20 cellular contexts compared by ENCODE assay signal in the genomic region with DNA sequence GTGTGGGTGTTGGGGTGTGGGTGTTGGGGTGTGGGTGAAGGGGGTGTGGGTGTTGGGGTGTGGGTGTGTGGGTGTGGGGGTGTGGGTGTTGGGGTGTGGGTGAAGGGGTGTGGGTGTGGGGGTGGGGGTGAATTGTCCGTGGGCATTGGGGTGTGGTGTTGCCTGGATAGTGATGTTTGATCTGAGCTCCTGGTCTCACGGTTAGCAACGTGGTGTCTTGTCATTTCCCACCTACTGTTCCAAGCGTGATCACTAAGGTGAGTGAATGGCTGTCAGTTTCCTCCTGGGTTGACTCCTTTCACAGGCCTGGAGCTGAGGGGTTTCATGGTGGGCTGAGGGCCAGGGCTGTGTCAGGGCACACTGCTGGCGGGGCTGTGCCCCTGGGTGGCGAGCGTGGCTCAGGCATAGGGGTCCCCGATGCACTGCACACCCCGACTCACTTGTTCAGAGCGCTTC. TPM values are rescaled to one million over a fixed set of nuclear protein-coding genes. Genes with fewer than 3 reads are reported as not detected.
DNase-seq lines count a peak whose midpoint lies in the region; ATAC-seq, FAIRE-seq and TF ChIP-seq lines count a peak whose summit lies in the region.
"Had no signal": no experiment of that assay in that cellular context is flagged by ENCODE, and none has a peak within 500 bp of the region (broad histone marks: within the 10 kb centered on the region; RNA-seq: fewer than 3 reads in every experiment).

No MANE protein-coding gene starts in this region.

- no peak overlapping the region for H3K27ac ChIP-seq in HEK293 (ENCODE audit: extremely low read depth, low read depth, low read length)
- H3K27ac ChIP-seq in pancreas, result no peak overlapping the region
- H3K27ac ChIP-seq in A673 (ENCODE audit: low read depth, low read length, poor library complexity, severe bottlenecking), result no peak overlapping the region

- DNase-seq in activated CD4-positive, alpha-beta T cell treated with anti-CD3 and anti-CD28 coated beads for 36 hours, result no peak
- DNase-seq in activated CD4-positive, alpha-beta T cell treated with anti-CD3 and anti-CD28 coated beads, Interleukin-2, amount 10 ng/mL, durations not matched to agents 7 days and 5 days, result no peak
- DNase-seq in central memory CD8-positive, alpha-beta T cell (ENCODE audit: low spot score in 2 of 2), result no peak
- DNase-seq in pancreas (peak; percentile 6 to 42 (median 26)), T-helper 2 cell (no peak), AG08395 (ENCODE audit: low spot score) (no peak), A673 (ENCODE audit: low spot score) (no peak)
- DNase-seq: activated CD4-positive, alpha-beta T cell treated with anti-CD3 and anti-CD28 coated beads, Interleukin-2, amount 50 U/mL, for 1 hour; activated effector memory CD4-positive, alpha-beta T cell treated with Interleukin-2 at 50 U/mL for 16 hours; cerebellar nuclear complex; NCI-H1417; NCI-H2171; NCI-H748 treated with DMSO at 0.1 percent for 48 hours had no signal

- CTCF ChIA-PET in activated CD4-positive, alpha-beta T cell treated with anti-CD3 and anti-CD28 coated beads for 36 hours (lab: Charles Lee), result no interaction called here
- CTCF ChIA-PET in activated CD4-positive, alpha-beta T cell treated with anti-CD3 and anti-CD28 coated beads, Interleukin-2, amount 10 ng/mL, durations not matched to agents 7 days and 5 days (lab: Charles Lee), result interaction anchor here (0.5 kb wide), 1 partner anchor 1987 kb away, joined by 3 read pairs; no protein-coding TSS in a partner anchor
- CTCF ChIA-PET in HEK293 (lab: Yijun Ruan, JAX), result no interaction called here
- CTCF ChIA-PET in A673 (lab: Charles Lee), result no interaction called here

- TF ChIP-seq CTCF in HEK293 (tag by site-specific recombination; IDR thresholded peaks at IDR 0.05) (no peak), pancreas (IDR thresholded peaks at IDR 0.05) (no peak), A673 (conservative IDR thresholded peaks at IDR 0.05; ENCODE audit: low read depth, low read length) (no peak)

- no peak overlapping the region for H3K4me3 ChIP-seq in HEK293 (ENCODE audit: low read depth, low read length)
- no peak overlapping the region for H3K4me3 ChIP-seq in pancreas
- no peak overlapping the region for H3K4me3 ChIP-seq in A673 (ENCODE audit: low read depth, low read length, poor library complexity, severe bottlenecking)
- H3K4me3 ChIP-seq: prostate gland, tibial artery had no signal

- no peaks in the 10 kb centered on the region for H3K27me3 Mint-ChIP-seq in activated CD4-positive, alpha-beta T cell treated with anti-CD3 and anti-CD28 coated beads for 36 hours
- H3K27me3 Mint-ChIP-seq in activated CD4-positive, alpha-beta T cell treated with anti-CD3 and anti-CD28 coated beads, Interleukin-2, amount 10 ng/mL, durations not matched to agents 7 days and 5 days, result peaks cover under 1% of the 10 kb centered on the region
- H3K27me3 Mint-ChIP-seq in central memory CD8-positive, alpha-beta T cell, result no peaks in the 10 kb centered on the region
- H3K27me3 Mint-ChIP-seq: naive thymus-derived CD4-positive, alpha-beta T cell had no signal

- intact Hi-C loops in activated CD4-positive, alpha-beta T cell treated with anti-CD3 and anti-CD28 coated beads for 36 hours (cut with DNase I, micrococcal nuclease), result no loop called here
- intact Hi-C loops in pancreas (cut with DNase I), result no loop called here
- intact Hi-C loops in A673 (cut with micrococcal nuclease; ENCODE audit: unreplicated experiment), result no loop called here

- H3K36me3 ChIP-seq in HEK293 (ENCODE audit: control insufficient read depth in 2 of 2, insufficient read depth in 1 of 2, low read length in 2 of 2), result no peaks in the 10 kb centered on the region
- no peaks in the 10 kb centered on the region for H3K36me3 ChIP-seq in pancreas
- H3K36me3 ChIP-seq in A673 (ENCODE audit: insufficient read depth, low read length, poor library complexity, severe bottlenecking), result no peaks in the 10 kb centered on the region
- H3K36me3 ChIP-seq: prostate gland, tibial artery had no signal

- POLR2A ChIA-PET in activated CD4-positive, alpha-beta T cell treated with anti-CD3 and anti-CD28 coated beads for 36 hours (lab: Charles Lee), result no interaction called here
- POLR2A ChIA-PET in activated CD4-positive, alpha-beta T cell treated with anti-CD3 and anti-CD28 coated beads, Interleukin-2, amount 10 ng/mL, durations not matched to agents 7 days and 5 days (lab: Charles Lee), result no interaction called here
- POLR2A ChIA-PET in HEK293 (lab: Yijun Ruan, JAX) (no interaction called here), A673 (lab: Charles Lee; ENCODE audit: low non-redundant PET) (no interaction called here)

- H3K9me3 ChIP-seq in HEK293 (ENCODE audit: control insufficient read depth, insufficient read depth, low read depth, low read length) (no peaks in the 10 kb centered on the region), pancreas (no peaks in the 10 kb centered on the region), A673 (ENCODE audit: low read depth, low read length, poor library complexity, severe bottlenecking) (no peaks in the 10 kb centered on the region)
- H3K9me3 ChIP-seq: prostate gland, tibial artery had no signal

- H3K36me3 Mint-ChIP-seq in activated CD4-positive, alpha-beta T cell treated with anti-CD3 and anti-CD28 coated beads for 36 hours (ENCODE audit: low read depth), result peaks cover 8% of the 10 kb centered on the region
- H3K36me3 Mint-ChIP-seq in activated CD4-positive, alpha-beta T cell treated with anti-CD3 and anti-CD28 coated beads, Interleukin-2, amount 10 ng/mL, durations not matched to agents 7 days and 5 days (ENCODE audit: low read depth), result peaks cover 2% of the 10 kb centered on the region
- peaks cover 23% of the 10 kb centered on the region for H3K36me3 Mint-ChIP-seq in central memory CD8-positive, alpha-beta T cell (ENCODE audit: insufficient read depth)

- H3K27ac Mint-ChIP-seq in activated CD4-positive, alpha-beta T cell treated with anti-CD3 and anti-CD28 coated beads for 36 hours, result no peak overlapping the region
- no peak overlapping the region for H3K27ac Mint-ChIP-seq in activated CD4-positive, alpha-beta T cell treated with anti-CD3 and anti-CD28 coated beads, Interleukin-2, amount 10 ng/mL, durations not matched to agents 7 days and 5 days
- H3K27ac Mint-ChIP-seq in central memory CD8-positive, alpha-beta T cell (ENCODE audit: low read depth), result peak overlapping the region; percentile 79

- H3K4me1 Mint-ChIP-seq in activated CD4-positive, alpha-beta T cell treated with anti-CD3 and anti-CD28 coated beads for 36 hours, result peaks cover 7% of the 10 kb centered on the region
- peaks cover 4% of the 10 kb centered on the region for H3K4me1 Mint-ChIP-seq in activated CD4-positive, alpha-beta T cell treated with anti-CD3 and anti-CD28 coated beads, Interleukin-2, amount 10 ng/mL, durations not matched to agents 7 days and 5 days
- H3K4me1 Mint-ChIP-seq in central memory CD8-positive, alpha-beta T cell, result peaks cover 6% of the 10 kb centered on the region

- BruUV-seq in A673 (replicated peaks; lab: Mats Ljungman, UMichigan), result no TSS peak

- peaks cover 2% of the 10 kb centered on the region for H3K9me3 Mint-ChIP-seq in activated CD4-positive, alpha-beta T cell treated with anti-CD3 and anti-CD28 coated beads for 36 hours (ENCODE audit: low read depth)
- peaks cover 2% of the 10 kb centered on the region for H3K9me3 Mint-ChIP-seq in activated CD4-positive, alpha-beta T cell treated with anti-CD3 and anti-CD28 coated beads, Interleukin-2, amount 10 ng/mL, durations not matched to agents 7 days and 5 days
- no peaks in the 10 kb centered on the region for H3K9me3 Mint-ChIP-seq in central memory CD8-positive, alpha-beta T cell

- ATAC-seq in activated CD4-positive, alpha-beta T cell treated with anti-CD3 and anti-CD28 coated beads for 36 hours, result peak; percentile 20
- ATAC-seq in central memory CD8-positive, alpha-beta T cell (replicated peaks; ENCODE audit: extremely low read depth, poor library complexity, severe bottlenecking), result no peak
- ATAC-seq in pancreas, result no peak
- ATAC-seq: naive thymus-derived CD4-positive, alpha-beta T cell had no signal

- peak overlapping the region; percentile 28 for H3K4me3 Mint-ChIP-seq in activated CD4-positive, alpha-beta T cell treated with anti-CD3 and anti-CD28 coated beads for 36 hours
- no peak overlapping the region for H3K4me3 Mint-ChIP-seq in activated CD4-positive, alpha-beta T cell treated with anti-CD3 and anti-CD28 coated beads, Interleukin-2, amount 10 ng/mL, durations not matched to agents 7 days and 5 days
- H3K4me3 Mint-ChIP-seq in central memory CD8-positive, alpha-beta T cell, result no peak overlapping the region
- H3K4me3 Mint-ChIP-seq: endodermal cell; naive thymus-derived CD4-positive, alpha-beta T cell had no signal

- WGBS in pancreas, 2 donors, result 82 to 83% methylated on average over 9 to 10 of the region's 10 CpGs

- FAIRE-seq in pancreas (lab: Jason Lieb, UNC), result no peak
- FAIRE-seq: A204.1 had no signal

- H3K4me1 ChIP-seq in HEK293 (ENCODE audit: control insufficient read depth, insufficient read depth, low read length) (peaks cover 5% of the 10 kb centered on the region; the same call in 1 of the 2 replicates), pancreas (peaks cover 61 to 68% (median 64%) of the 10 kb centered on the region in 3 donors), A673 (ENCODE audit: insufficient read depth, low read length, poor library complexity, severe bottlenecking) (peaks cover 4% of the 10 kb centered on the region)

- H3K27me3 ChIP-seq in pancreas, result no peaks in the 10 kb centered on the region
- H3K27me3 ChIP-seq in A673 (replicated peaks; ENCODE audit: insufficient read depth, low read depth, low read length, poor library complexity), result no peaks in the 10 kb centered on the region

TF ChIP-seq in HEK293, 187 proteins besides CTCF, POLR2A, EP300 and RAD21 (continues in another document):
- no peak for TF ChIP-seq TCF7L2 (IDR thresholded peaks at IDR 0.05; ENCODE audit: borderline replicate concordance, low read depth, low read length)
- TF ChIP-seq ZNF776 (tag by site-specific recombination; IDR thresholded peaks at IDR 0.05; ENCODE audit: borderline replicate concordance), result no peak
- peak; percentile 30; the same call in 1 of the 2 replicates for TF ChIP-seq KLF8 (tag by site-specific recombination; IDR thresholded peaks at IDR 0.05)
- TF ChIP-seq ZNF549 (tag by site-specific recombination; IDR thresholded peaks at IDR 0.05), result no peak
- TF ChIP-seq ZNF785 (tag by site-specific recombination; IDR thresholded peaks at IDR 0.05), result no peak

RNA-seq across cellular contexts. Expression of gene RTP5, which starts 27.2 kb away (rescaled TPM):
- total RNA-seq in activated CD4-positive, alpha-beta T cell treated with anti-CD3 and anti-CD28 coated beads for 36 hours, result under 1 TPM in 1 of 2 experiments, not detected in 1; 0.07 TPM
- not detected for total RNA-seq in activated CD4-positive, alpha-beta T cell treated with anti-CD3 and anti-CD28 coated beads, Interleukin-2, amount 10 ng/mL, durations not matched to agents 7 days and 5 days
- total RNA-seq in pancreas (not detected), A673 (2021) (0.20 TPM in 1 of 2 replicates, not detected in the other)
- polyA plus RNA-seq in pancreas, result under 1 TPM; 0.02 to 0.19 TPM
- total RNA-seq: endodermal cell, OCI-LY7 had no signal
- polyA plus RNA-seq: naive thymus-derived CD4-positive, alpha-beta T cell had no signal

RNA-seq across cellular contexts. Expression of gene PDCD1, which starts 38.1 kb away (rescaled TPM):
- 10 to 100 TPM; 33.2 to 37.2 TPM for total RNA-seq in activated CD4-positive, alpha-beta T cell treated with anti-CD3 and anti-CD28 coated beads for 36 hours
- 1 to 10 TPM; 4.7 to 4.9 TPM for total RNA-seq in activated CD4-positive, alpha-beta T cell treated with anti-CD3 and anti-CD28 coated beads, Interleukin-2, amount 10 ng/mL, durations not matched to agents 7 days and 5 days
- under 1 TPM in 5 of 6 donors, not detected in 1; 0.14 to 0.63 (median 0.29) TPM for total RNA-seq in pancreas
- under 1 TPM; 0.09 to 0.23 TPM for polyA plus RNA-seq in pancreas
- total RNA-seq in A673 (2021), result 0.34 and 0.35 TPM in 2 replicates
- total RNA-seq: OCI-LY7 had no signal

Comparison
In these comparisons a context has a peak if more than half of its experiments do, and no peak if none do; other contexts are left out.
1. RNA of gene PDCD1, which starts 38.1 kb away (total RNA-seq): 33.2 to 37.2 TPM in activated CD4-positive, alpha-beta T cell treated with anti-CD3 and anti-CD28 coated beads for 36 hours; 4.7 to 4.9 TPM in activated CD4-positive, alpha-beta T cell treated with anti-CD3 and anti-CD28 coated beads, Interleukin-2, amount 10 ng/mL, durations not matched to agents 7 days and 5 days, 0.34 to 0.35 TPM in A673 and 0.14 to 0.63 TPM in pancreas; every median in the first group is over 4 times any median in the second.
2. DNase-seq: peak in pancreas (6 of 6); none in activated CD4-positive, alpha-beta T cell treated with anti-CD3 and anti-CD28 coated beads for 36 hours (single experiment), activated CD4-positive, alpha-beta T cell treated with anti-CD3 and anti-CD28 coated beads, Interleukin-2, amount 10 ng/mL, durations not matched to agents 7 days and 5 days (single experiment), central memory CD8-positive, alpha-beta T cell (0 of 2), T-helper 2 cell (0 of 5), AG08395 (single experiment) and A673 (single experiment).